In the genomic region with DNA sequence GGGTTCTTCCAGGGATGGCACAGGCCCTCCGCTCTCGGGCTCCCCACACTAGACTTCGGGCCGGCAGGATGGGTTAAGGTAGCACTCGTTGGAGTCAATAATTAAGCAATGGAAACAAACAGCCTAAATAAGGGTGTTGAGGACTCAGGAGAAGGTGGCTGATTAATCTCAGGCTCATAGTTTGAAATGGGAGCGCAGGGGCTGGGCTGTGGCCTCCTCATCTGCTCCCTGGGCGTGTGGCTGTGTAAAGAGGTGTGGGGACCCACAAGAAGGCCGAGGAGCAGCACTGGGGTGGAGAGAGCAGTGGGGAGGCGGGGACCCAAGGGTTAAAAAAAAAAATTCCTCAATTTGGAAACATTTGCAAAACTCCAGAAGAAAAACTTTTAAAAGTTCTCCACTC, we compare ENCODE assay signal across 1 cellular context.
TF ChIP-seq lines count a peak whose summit lies in the region.

No MANE protein-coding gene starts in this region.

TF ChIP-seq in HepG2, 621 proteins besides CTCF, POLR2A, EP300 and RAD21:
- TF ChIP-seq HCFC1 (IDR thresholded peaks at IDR 0.05; ENCODE audit: low read depth, low read length), result no peak
- 0 out of 2 replicates have a peak, but pooled peaks have one; percentile 3 for TF ChIP-seq UBTF (CRISPR knock-in tag; IDR thresholded peaks at IDR 0.05)
